In genomic region chr12:4320859-4321701, GRCh38 we compare ENCODE assay signal across 8 cellular contexts. TPM values are rescaled to one million over a fixed set of nuclear protein-coding genes. Genes with fewer than 3 reads are reported as not detected.
DNase-seq lines count a peak whose midpoint lies in the region; ATAC-seq, FAIRE-seq and TF ChIP-seq lines count a peak whose summit lies in the region.

Gene TIGAR (plus strand): TSS chr12:4321213. CDS start chr12:4321272, 59 bp downstream.

- no peaks in the 10 kb centered on the region for H3K27me3 ChIP-seq in esophagus squamous epithelium

- peak within 1 kb of the TSS; percentile 54 for H3K27ac ChIP-seq in KOPT-K1 (ENCODE audit: low read depth, low read length, poor library complexity, severe bottlenecking)
- H3K27ac ChIP-seq in esophagus squamous epithelium: peak within 1 kb of the TSS; percentile 84 to 94 (median 90)

- 0% methylated on average over 4 to 17 of the region's 76 CpGs for WGBS in esophagus squamous epithelium, 2 donors

- H3K9me3 Mint-ChIP-seq in activated T-cell treated with anti-CD3 and anti-CD28 coated beads, Interleukin-2, amount 50 U/mL, for 72 hours: no peaks in the 10 kb centered on the region

- peaks cover 2% of the 10 kb centered on the region in 2 donors for H3K36me3 Mint-ChIP-seq in activated T-cell treated with anti-CD3 and anti-CD28 coated beads, Interleukin-2, amount 50 U/mL, for 72 hours (ENCODE audit: insufficient read depth in 2 of 2)

- H3K27me3 Mint-ChIP-seq in activated T-cell treated with anti-CD3 and anti-CD28 coated beads, Interleukin-2, amount 50 U/mL, for 72 hours (ENCODE audit: low read depth): no peaks in the 10 kb centered on the region

- no peak for FAIRE-seq in RCC 7860 (lab: Jason Lieb, UNC)

- H3K36me3 ChIP-seq in KOPT-K1 (ENCODE audit: insufficient read depth, low read length) (no peaks in the 10 kb centered on the region), esophagus squamous epithelium (peaks cover 0 to 8% (median 0%) of the 10 kb centered on the region in 3 donors)

- intact Hi-C loops in esophagus squamous epithelium (cut with DNase I): no loop called here

- H3K4me3 ChIP-seq in esophagus squamous epithelium: peak within 1 kb of the TSS; percentile 66 to 88 (median 80)

- TF ChIP-seq POLR2A in esophagus squamous epithelium (IDR thresholded peaks at IDR 0.05): peak in 3 of 4 donors; percentile 68 to 87 (median 81)

- ATAC-seq in GM21825 (IDR thresholded peaks at IDR 0.05; ENCODE audit: unreplicated experiment): peak; percentile 92
- peak; percentile 98 to 99 for ATAC-seq in activated T-cell treated with anti-CD3 and anti-CD28 coated beads, Interleukin-2, amount 50 U/mL, for 72 hours (replicated peaks in 1 of 2)

- peak; percentile 85 for DNase-seq in DMS79 treated with DMSO at 0.1 percent for 48 hours (lab: John Stamatoyannopoulos, UW)
- DNase-seq in RCC 7860 (ENCODE audit: low spot score): peak; percentile 77
- peak; percentile 96 for DNase-seq in activated T-cell treated with anti-CD3 and anti-CD28 coated beads, Interleukin-2, amount 50 U/mL, for 72 hours
- peak; percentile 61 for DNase-seq in esophagus squamous epithelium (lab: John Stamatoyannopoulos, UW)
- peak; percentile 96 for DNase-seq in myocyte (ENCODE audit: low read depth)
- DNase-seq in stimulated activated CD8-positive, alpha-beta memory T cell treated with anti-CD3 and anti-CD28 coated beads, Interleukin-7, amount 100 ng/mL, for 4 hours (ENCODE audit: low read depth in 2 of 2): peak; percentile 73 to 92

- H3K4me1 ChIP-seq in esophagus squamous epithelium: peaks cover 8 to 26% (median 9%) of the 10 kb centered on the region in 3 donors

- peak in 1 of 6 experiments; percentile 8 for TF ChIP-seq CTCF in esophagus squamous epithelium (IDR thresholded peaks at IDR 0.05)

- peak within 1 kb of the TSS; percentile 90 for H3K27ac Mint-ChIP-seq in activated T-cell treated with anti-CD3 and anti-CD28 coated beads, Interleukin-2, amount 50 U/mL, for 72 hours

- H3K4me1 Mint-ChIP-seq in activated T-cell treated with anti-CD3 and anti-CD28 coated beads, Interleukin-2, amount 50 U/mL, for 72 hours (ENCODE audit: low read depth): peaks cover 43% of the 10 kb centered on the region

- H3K9me3 ChIP-seq in KOPT-K1 (ENCODE audit: insufficient read depth, low read length, poor library complexity, severe bottlenecking) (no peaks in the 10 kb centered on the region), esophagus squamous epithelium (no peaks in the 10 kb centered on the region)

- H3K4me3 Mint-ChIP-seq in activated T-cell treated with anti-CD3 and anti-CD28 coated beads, Interleukin-2, amount 50 U/mL, for 72 hours: peak within 1 kb of the TSS; percentile 85 to 94

RNA-seq across cellular contexts. Expression of gene TIGAR, which starts in this region (rescaled TPM):
- total RNA-seq in activated T-cell treated with anti-CD3 and anti-CD28 coated beads, Interleukin-2, amount 50 U/mL, for 72 hours: 10 to 100 TPM; 16.1 to 22.5 TPM
- total RNA-seq in esophagus squamous epithelium (1 to 10 TPM; 5.1 to 8.1 (median 5.9) TPM), myocyte (13.1 and 13.3 TPM in 2 replicates)
- polyA plus RNA-seq in myocyte (2012): 17.5 TPM

Comparison
In these comparisons a context has a peak if more than half of its experiments do, and no peak if none do; other contexts are left out.
1. Peak in every context shown above with its lines: DNase-seq, ATAC-seq, H3K4me3 ChIP-seq and H3K27ac ChIP-seq.